ENCODE assay signal across 23 cellular contexts in genomic region chr13:95707035-95707434, GRCh38. TPM values are rescaled to one million over a fixed set of nuclear protein-coding genes. Genes with fewer than 3 reads are reported as not detected.
DNase-seq lines count a peak whose midpoint lies in the region; ATAC-seq and TF ChIP-seq lines count a peak whose summit lies in the region.
"Had no signal": no experiment of that assay in that cellular context is flagged by ENCODE, and none has a peak within 500 bp of the region (broad histone marks: within the 10 kb centered on the region; RNA-seq: fewer than 3 reads in every experiment).

No MANE protein-coding gene starts in this region.

- peak; percentile 28 for ATAC-seq in GM21423 (IDR thresholded peaks at IDR 0.05; ENCODE audit: unreplicated experiment)
- peak; percentile 56 for ATAC-seq in activated B cell treated with CpG ODN at 0.5 μM for 24 hours (ENCODE audit: low read depth)
- ATAC-seq in GM21619 (IDR thresholded peaks at IDR 0.05; ENCODE audit: unreplicated experiment) = no peak
- ATAC-seq: activated CD4-positive, CD25-positive, alpha-beta regulatory T cell treated with anti-CD3 and anti-CD28 coated beads, Interleukin-2, amount 50 U/mL, for 24 hours; body of pancreas; foreskin keratinocyte had no signal

- POLR2A ChIA-PET in activated B cell treated with CpG ODN at 0.5 μM for 24 hours (lab: Charles Lee) = interaction anchor here (0.6 to 1.2 kb wide), 2 partner anchors 11 to 30 kb away, joined by 3 to 6 read pairs; partner anchors contain the start of gene DNAJC3

- H3K4me3 ChIP-seq in neutrophil (ENCODE audit: low read depth in 1 of 2, low read length in 1 of 2) = peak overlapping the region; percentile 54 to 62
- H3K4me3 ChIP-seq: body of pancreas, coronary artery, neural progenitor cell, thoracic aorta had no signal

- no peak overlapping the region for H3K4me3 Mint-ChIP-seq in activated CD4-positive, alpha-beta T cell treated with anti-CD3 and anti-CD28 coated beads, Interleukin-2, amount 10 ng/mL, durations not matched to agents 24 days and 14 days
- H3K4me3 Mint-ChIP-seq in activated B cell treated with CpG ODN at 0.5 μM for 24 hours (no peak overlapping the region), HFFc6 (no peak overlapping the region)
- H3K4me3 Mint-ChIP-seq: H9, neural progenitor cell had no signal

- TF ChIP-seq CTCF in activated B cell treated with CpG ODN at 0.5 μM for 24 hours (IDR thresholded peaks at IDR 0.05) (no peak), neutrophil (IDR thresholded peaks at IDR 0.05) (no peak), HFFc6 (IDR thresholded peaks at IDR 0.05) (no peak)

- no peaks in the 10 kb centered on the region for H3K9me3 Mint-ChIP-seq in activated CD4-positive, alpha-beta T cell treated with anti-CD3 and anti-CD28 coated beads, Interleukin-2, amount 10 ng/mL, durations not matched to agents 24 days and 14 days
- H3K9me3 Mint-ChIP-seq in activated B cell treated with CpG ODN at 0.5 μM for 24 hours (no peaks in the 10 kb centered on the region), HFFc6 (0 out of 2 replicates have a peak, but pooled peaks cover 4% of the 10 kb centered on the region)
- H3K9me3 Mint-ChIP-seq: H9, neural progenitor cell had no signal

- H3K27ac ChIP-seq in neutrophil = peak overlapping the region; percentile 92
- H3K27ac ChIP-seq: coronary artery, foreskin keratinocyte, neural progenitor cell, thoracic aorta had no signal

- H3K27me3 ChIP-seq in neutrophil = no peaks in the 10 kb centered on the region
- H3K27me3 ChIP-seq: body of pancreas, foreskin keratinocyte, neural progenitor cell had no signal

- H3K4me1 ChIP-seq in neutrophil (ENCODE audit: control insufficient read depth in 1 of 2, insufficient read depth in 1 of 2, low read depth in 1 of 2, low read length in 1 of 2) = peaks cover 98% of the 10 kb centered on the region in 2 experiments
- H3K4me1 ChIP-seq: foreskin keratinocyte, neural progenitor cell had no signal

- H3K4me1 Mint-ChIP-seq in activated CD4-positive, alpha-beta T cell treated with anti-CD3 and anti-CD28 coated beads, Interleukin-2, amount 10 ng/mL, durations not matched to agents 24 days and 14 days = peaks cover 29% of the 10 kb centered on the region
- peaks cover 51% of the 10 kb centered on the region for H3K4me1 Mint-ChIP-seq in activated B cell treated with CpG ODN at 0.5 μM for 24 hours
- peaks cover 29% of the 10 kb centered on the region for H3K4me1 Mint-ChIP-seq in HFFc6 (ENCODE audit: low read depth)
- H3K4me1 Mint-ChIP-seq: H9, neural progenitor cell had no signal

- H3K9me3 ChIP-seq in neutrophil = no peaks in the 10 kb centered on the region
- H3K9me3 ChIP-seq: body of pancreas, thoracic aorta had no signal

- peaks cover 29% of the 10 kb centered on the region for H3K36me3 Mint-ChIP-seq in activated CD4-positive, alpha-beta T cell treated with anti-CD3 and anti-CD28 coated beads, Interleukin-2, amount 10 ng/mL, durations not matched to agents 24 days and 14 days (ENCODE audit: low read depth)
- peaks cover 17% of the 10 kb centered on the region for H3K36me3 Mint-ChIP-seq in activated B cell treated with CpG ODN at 0.5 μM for 24 hours (ENCODE audit: low read depth)
- H3K36me3 Mint-ChIP-seq in HFFc6 (ENCODE audit: low read depth) = peaks cover 18% of the 10 kb centered on the region

- H3K36me3 ChIP-seq in neutrophil = no peaks in the 10 kb centered on the region
- H3K36me3 ChIP-seq: neural progenitor cell, thoracic aorta had no signal

- peak; percentile 57 for DNase-seq in activated CD4-positive, alpha-beta T cell treated with anti-CD3 and anti-CD28 coated beads, Interleukin-2, amount 10 ng/mL, durations not matched to agents 24 days and 14 days
- DNase-seq in activated CD4-positive, alpha-beta T cell treated with anti-CD3 and anti-CD28 coated beads, Interleukin-2, amount 50 U/mL, for 1 hour = no peak
- no peak for DNase-seq in activated B cell treated with CpG ODN at 0.5 μM for 24 hours
- DNase-seq in HFFc6 = no peak
- DNase-seq in ecto neural progenitor cell (ENCODE audit: low spot score) = no peak
- DNase-seq: 8988T; activated naive CD4-positive, alpha-beta T cell treated with Interleukin-2 at 50 U/mL for 16 hours; body of pancreas; DMS153; foreskin keratinocyte; H9; hippocampal formation; mesendoderm; NCI-H1105; NCI-H526 treated with DMSO at 0.1 percent for 48 hours; SHP77 treated with DMSO at 0.1 percent for 48 hours had no signal

- intact Hi-C loops in activated CD4-positive, alpha-beta T cell treated with anti-CD3 and anti-CD28 coated beads, Interleukin-2, amount 10 ng/mL, durations not matched to agents 24 days and 14 days (cut with micrococcal nuclease) = no loop called here
- intact Hi-C loops in activated B cell treated with CpG ODN at 0.5 μM for 24 hours (cut with micrococcal nuclease) = loop anchor here (2.0 to 10.0 kb wide), 2 partner anchors 30 to 52 kb away; partner anchors contain the start of gene DNAJC3

- CTCF ChIA-PET in activated B cell treated with CpG ODN at 0.5 μM for 24 hours (lab: Charles Lee) = no interaction called here

- no peak overlapping the region for H3K27ac Mint-ChIP-seq in activated CD4-positive, alpha-beta T cell treated with anti-CD3 and anti-CD28 coated beads, Interleukin-2, amount 10 ng/mL, durations not matched to agents 24 days and 14 days
- H3K27ac Mint-ChIP-seq in activated B cell treated with CpG ODN at 0.5 μM for 24 hours (peak overlapping the region; percentile 78), HFFc6 (no peak overlapping the region)
- H3K27ac Mint-ChIP-seq: H9 had no signal

- H3K27me3 Mint-ChIP-seq in activated CD4-positive, alpha-beta T cell treated with anti-CD3 and anti-CD28 coated beads, Interleukin-2, amount 10 ng/mL, durations not matched to agents 24 days and 14 days = no peaks in the 10 kb centered on the region
- H3K27me3 Mint-ChIP-seq in activated B cell treated with CpG ODN at 0.5 μM for 24 hours (no peaks in the 10 kb centered on the region), HFFc6 (ENCODE audit: insufficient read depth) (no peaks in the 10 kb centered on the region; the same call in 1 of the 2 replicates)

RNA-seq across cellular contexts. Expression of gene DNAJC3, which starts 30.1 kb away (rescaled TPM):
- total RNA-seq in activated CD4-positive, alpha-beta T cell treated with anti-CD3 and anti-CD28 coated beads, Interleukin-2, amount 10 ng/mL, durations not matched to agents 24 days and 14 days = 25.2 and 25.6 TPM in 2 replicates
- 14.7 and 17.4 TPM in 2 replicates for total RNA-seq in activated B cell treated with CpG ODN at 0.5 μM for 24 hours
- 10 to 100 TPM; 40.6 to 53.7 (median 48.4) TPM for total RNA-seq in HFFc6 (2021; fragmentation: NEBNext Ultra II Directional; extraction: Animal tissue kit (Norgen Biotek cat#: 25700))
